ENCODE assay signal across 26 cellular contexts in genomic region chr11:76076749-76077148, GRCh38.
DNase-seq lines count a peak whose midpoint lies in the region; ATAC-seq, FAIRE-seq and TF ChIP-seq lines count a peak whose summit lies in the region.
"Had no signal": no experiment of that assay in that cellular context is flagged by ENCODE, and none has a peak within 500 bp of the region (broad histone marks: within the 10 kb centered on the region; RNA-seq: fewer than 3 reads in every experiment).

No MANE protein-coding gene starts in this region.

- H3K27me3 ChIP-seq in Peyer's patch (no peaks in the 10 kb centered on the region), bronchial epithelial cell (ENCODE audit: control insufficient read depth, insufficient read depth, low read length) (no peaks in the 10 kb centered on the region)
- H3K27me3 ChIP-seq: BE2C, BLaER1 had no signal

- H3K27ac ChIP-seq in Peyer's patch: peak overlapping the region in 1 of 4 donors; percentile 36
- H3K27ac ChIP-seq: BLaER1 had no signal

- peak overlapping the region; percentile 78 for H3K27ac Mint-ChIP-seq in memory B cell

- peaks cover 24% of the 10 kb centered on the region for H3K36me3 Mint-ChIP-seq in memory B cell

- no peaks in the 10 kb centered on the region for H3K27me3 Mint-ChIP-seq in memory B cell
- H3K27me3 Mint-ChIP-seq: CD4-positive, alpha-beta memory T cell; CD4-positive, CD25-positive, alpha-beta regulatory T cell; CD8-positive, alpha-beta memory T cell had no signal

- DNase-seq in Peyer's patch: peak in 2 of 3 donors; percentile 54 to 66
- DNase-seq in bronchial epithelial cell (ENCODE audit: low read depth): peak; percentile 10
- no peak for DNase-seq in memory B cell (ENCODE audit: low spot score in 2 of 2)
- no peak for DNase-seq in omental fat pad (ENCODE audit: low spot score)
- no peak for DNase-seq in G401 (ENCODE audit: low spot score)
- DNase-seq: 8988T; ACHN; BE2C; C1 segment of cervical spinal cord; CD4-positive, alpha-beta memory T cell; CD4-positive, CD25-positive, alpha-beta regulatory T cell; CD8-positive, alpha-beta memory T cell; COR-L47; DMS 273 treated with DMSO at 0.1 percent for 48 hours; DMS153; DMS53; DMS79; DND-41; EL; GF-D8 had no signal

- no peak for TF ChIP-seq POLR2A in Peyer's patch (IDR thresholded peaks at IDR 0.05)

- no peaks in the 10 kb centered on the region for H3K9me3 Mint-ChIP-seq in memory B cell

- ATAC-seq in memory B cell (ENCODE audit: low read depth) (no peak), omental fat pad (ENCODE audit: low FRiP score) (no peak), HG03025 (IDR thresholded peaks at IDR 0.05; ENCODE audit: low FRiP score, unreplicated experiment) (no peak)

- H3K4me1 ChIP-seq in Peyer's patch: peaks cover 0 to 10% (median 0%) of the 10 kb centered on the region in 4 donors
- H3K4me1 ChIP-seq: BE2C had no signal

- H3K4me1 Mint-ChIP-seq in memory B cell: peaks cover 28% of the 10 kb centered on the region

- TF ChIP-seq CTCF in Peyer's patch (IDR thresholded peaks at IDR 0.05) (no peak), bronchial epithelial cell (IDR thresholded peaks at IDR 0.05; ENCODE audit: insufficient read depth, low read length, severe bottlenecking) (no peak), omental fat pad (IDR thresholded peaks at IDR 0.05) (no peak)

- in situ Hi-C loops in G401 (cut with HindIII; ENCODE audit: low sequenced_read_pairs): no loop called here

- no peak overlapping the region for H3K4me3 Mint-ChIP-seq in memory B cell
- H3K4me3 Mint-ChIP-seq: CD14-positive monocyte; CD8-positive, alpha-beta memory T cell had no signal

- H3K36me3 ChIP-seq in Peyer's patch: no peaks in the 10 kb centered on the region
- H3K36me3 ChIP-seq in bronchial epithelial cell (ENCODE audit: control insufficient read depth, insufficient read depth, low read length): no peaks in the 10 kb centered on the region
- H3K36me3 ChIP-seq: BE2C had no signal

- FAIRE-seq in bronchial epithelial cell (lab: Jason Lieb, UNC): no peak
- FAIRE-seq: A204.1, GM12891, GM19239 had no signal

- no peak overlapping the region for H3K4me3 ChIP-seq in Peyer's patch
- no peak overlapping the region for H3K4me3 ChIP-seq in bronchial epithelial cell (ENCODE audit: low read depth, low read length)
- H3K4me3 ChIP-seq: BLaER1 had no signal

- H3K9me3 ChIP-seq in Peyer's patch: no peaks in the 10 kb centered on the region
- H3K9me3 ChIP-seq: BE2C had no signal

Comparison
In these comparisons a context has a peak if more than half of its experiments do, and no peak if none do; other contexts are left out.
1. DNase-seq: peak in Peyer's patch (2 of 3) and bronchial epithelial cell (single experiment); none in memory B cell (0 of 2), omental fat pad (single experiment) and G401 (single experiment).